In the genomic region with DNA sequence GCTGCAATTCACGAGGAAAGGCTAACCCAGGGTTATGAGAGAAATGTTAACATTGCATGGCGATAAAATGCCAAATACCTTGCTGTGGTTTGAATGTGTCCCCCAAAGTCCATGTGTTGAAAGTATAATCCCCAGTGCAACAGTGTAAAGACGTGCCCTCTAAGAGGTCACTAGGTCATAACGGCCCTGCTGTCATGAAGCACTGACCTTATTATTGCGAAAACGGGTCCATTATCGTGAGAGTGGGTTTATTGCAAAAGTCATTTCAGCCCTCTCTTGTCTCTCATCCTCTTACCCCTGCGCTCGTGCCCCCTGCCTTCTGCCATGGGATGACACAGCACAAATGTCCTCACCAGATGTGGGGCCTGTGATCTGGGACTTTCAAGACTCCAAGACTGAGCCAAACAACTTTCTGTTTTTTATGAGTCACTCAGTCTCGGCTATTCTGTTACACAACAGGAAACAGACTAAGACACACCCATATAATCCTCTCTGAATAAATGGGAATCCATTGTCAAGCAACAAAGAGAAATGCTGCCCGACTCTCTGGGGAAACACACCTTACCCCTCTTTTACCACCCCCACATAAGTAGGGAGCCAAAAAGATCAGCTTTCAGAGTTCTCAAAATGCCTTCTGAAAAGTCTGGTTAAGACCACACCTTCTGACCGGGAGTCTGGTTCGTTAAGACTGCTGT, we compare ENCODE assay signal across 8 cellular contexts.
A peak's percentile ranks its signal among the peaks of the same experiment; 100 is the strongest.
DNase-seq lines count a peak whose midpoint lies in the region; ATAC-seq and TF ChIP-seq lines count a peak whose summit lies in the region.

No MANE protein-coding gene starts in this region.

- no peak for TF ChIP-seq CTCF in GM20000 (IDR thresholded peaks at IDR 0.05; ENCODE audit: extremely low read depth, missing control alignments)

- DNase-seq in NCI-H460 (ENCODE audit: extremely low read depth, low read depth) (peak; percentile 89), activated T-cell treated with anti-CD3 and anti-CD28 coated beads for 4 hours (peak; percentile 43), fibroblast of gingiva (ENCODE audit: low read depth) (peak; percentile 93), pulmonary artery endothelial cell (ENCODE audit: low read depth, low spot score) (peak; percentile 67), GM20000 (ENCODE audit: low spot score) (no peak)

- ATAC-seq in GM18499 (IDR thresholded peaks at IDR 0.05; ENCODE audit: insufficient read depth, unreplicated experiment) (peak; percentile 48), GM19397 (IDR thresholded peaks at IDR 0.05; ENCODE audit: unreplicated experiment) (no peak), GM18517 (IDR thresholded peaks at IDR 0.05; ENCODE audit: unreplicated experiment) (no peak)
